In the genomic region with DNA sequence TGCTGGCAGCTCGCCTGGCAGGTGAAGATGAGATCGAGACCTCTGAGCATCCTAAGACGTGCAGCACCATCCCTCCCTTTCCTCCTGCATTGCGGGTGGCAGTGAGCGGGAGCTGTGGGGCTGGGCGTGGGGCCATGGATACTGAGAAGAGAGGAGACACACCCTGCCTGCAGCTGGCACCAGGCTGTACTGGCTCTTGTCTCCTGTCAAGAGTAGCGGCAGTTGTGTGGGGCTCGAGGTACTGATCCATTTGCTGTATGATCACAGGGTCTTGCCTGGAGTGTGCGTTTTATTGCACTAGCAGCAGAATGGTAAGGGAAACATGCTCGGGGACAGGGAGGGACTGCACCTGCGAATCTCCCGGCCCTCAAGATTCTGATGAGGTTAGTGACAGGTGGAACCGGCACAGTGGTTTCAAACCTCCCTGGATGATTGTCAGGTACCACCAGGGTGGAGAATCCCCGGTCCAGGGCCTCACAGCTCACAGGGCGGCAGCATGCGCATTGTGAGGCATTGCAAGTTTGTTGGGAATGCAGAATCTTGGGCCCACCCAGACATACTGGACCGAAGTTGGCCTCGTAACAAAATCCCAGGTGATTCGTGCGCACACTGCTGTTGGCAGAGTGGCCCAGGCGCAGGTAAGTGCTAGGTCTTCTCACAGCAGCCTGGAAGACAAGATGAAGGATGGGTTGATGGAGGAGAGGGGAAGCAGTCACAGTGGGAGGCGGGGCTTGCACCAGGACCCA, we compare ENCODE assay signal across 16 cellular contexts. TPM values are rescaled to one million over a fixed set of nuclear protein-coding genes. Genes with fewer than 3 reads are reported as not detected.
DNase-seq lines count a peak whose midpoint lies in the region; ATAC-seq and TF ChIP-seq lines count a peak whose summit lies in the region.
"Had no signal": no experiment of that assay in that cellular context is flagged by ENCODE, and none has a peak within 500 bp of the region (broad histone marks: within the 10 kb centered on the region; RNA-seq: fewer than 3 reads in every experiment).

No MANE protein-coding gene starts in this region.

- intact Hi-C loops in cardiac septum (cut with DNase I): no loop called here
- intact Hi-C loops in left cardiac atrium (cut with DNase I): no loop called here
- intact Hi-C loops in left ventricle myocardium inferior (cut with micrococcal nuclease): no loop called here
- intact Hi-C loops in psoas muscle (cut with DNase I): no loop called here
- intact Hi-C loops in upper lobe of right lung (cut with DNase I): no loop called here
- intact Hi-C loops in naive thymus-derived CD4-positive, alpha-beta T cell (cut with micrococcal nuclease): no loop called here

- WGBS in psoas muscle, 3 donors: 54 to 70% (median 61%) methylated on average over 22 of the region's 22 CpGs

- peaks cover 0 to 16% (median 0%) of the 10 kb centered on the region in 5 donors for H3K27me3 Mint-ChIP-seq in naive thymus-derived CD4-positive, alpha-beta T cell

- H3K4me3 Mint-ChIP-seq in naive thymus-derived CD4-positive, alpha-beta T cell: no peak overlapping the region

- no peak for TF ChIP-seq CTCF in left ventricle myocardium inferior (IDR thresholded peaks at IDR 0.05; ENCODE audit: borderline replicate concordance)
- TF ChIP-seq CTCF in psoas muscle (IDR thresholded peaks at IDR 0.05): no peak
- TF ChIP-seq CTCF in upper lobe of right lung (IDR thresholded peaks at IDR 0.05): no peak

- ATAC-seq in left cardiac atrium: no peak
- ATAC-seq in psoas muscle: peak in 2 of 4 donors; percentile 25 to 41
- ATAC-seq in upper lobe of right lung: no peak
- ATAC-seq in naive thymus-derived CD4-positive, alpha-beta T cell: no peak
- ATAC-seq: A549 had no signal

- H3K27ac ChIP-seq in left ventricle myocardium inferior (replicated peaks) (peak overlapping the region; percentile 26), psoas muscle (peak overlapping the region; percentile 96), upper lobe of right lung (no peak overlapping the region)
- no peak overlapping the region for H3K27ac ChIP-seq in naive thymus-derived CD4-positive, alpha-beta T cell (ENCODE audit: low read depth, low read length)
- H3K27ac ChIP-seq: A549 had no signal

- H3K4me1 ChIP-seq in left ventricle myocardium inferior (peaks cover 79% of the 10 kb centered on the region), psoas muscle (peaks cover 78% of the 10 kb centered on the region), upper lobe of right lung (peaks cover 8% of the 10 kb centered on the region)
- no peaks in the 10 kb centered on the region for H3K4me1 ChIP-seq in naive thymus-derived CD4-positive, alpha-beta T cell (ENCODE audit: control insufficient read depth in 2 of 2, insufficient read depth in 2 of 2, low read length in 2 of 2)

- H3K27me3 ChIP-seq in left ventricle myocardium inferior (ENCODE audit: low read depth): no peaks in the 10 kb centered on the region
- H3K27me3 ChIP-seq in psoas muscle (ENCODE audit: insufficient read depth in 3 of 3, low read length in 2 of 3): no peaks in the 10 kb centered on the region
- H3K27me3 ChIP-seq in upper lobe of right lung: no peaks in the 10 kb centered on the region
- H3K27me3 ChIP-seq in naive thymus-derived CD4-positive, alpha-beta T cell (ENCODE audit: control insufficient read depth in 2 of 2, insufficient read depth in 2 of 2, low read length in 2 of 2): no peaks in the 10 kb centered on the region

- no peaks in the 10 kb centered on the region for H3K36me3 Mint-ChIP-seq in naive thymus-derived CD4-positive, alpha-beta T cell

- H3K36me3 ChIP-seq in left ventricle myocardium inferior: peaks cover 48% of the 10 kb centered on the region
- peaks cover 0 to 29% of the 10 kb centered on the region in 2 donors for H3K36me3 ChIP-seq in psoas muscle (ENCODE audit: insufficient read depth in 1 of 2, low read depth in 1 of 2)
- no peaks in the 10 kb centered on the region for H3K36me3 ChIP-seq in upper lobe of right lung
- no peaks in the 10 kb centered on the region for H3K36me3 ChIP-seq in naive thymus-derived CD4-positive, alpha-beta T cell (ENCODE audit: control insufficient read depth in 2 of 3, insufficient read depth in 3 of 3, low read length in 3 of 3)

- H3K9me3 ChIP-seq in left ventricle myocardium inferior (replicated peaks) (no peaks in the 10 kb centered on the region), psoas muscle (no peaks in the 10 kb centered on the region), upper lobe of right lung (no peaks in the 10 kb centered on the region)
- H3K9me3 ChIP-seq in naive thymus-derived CD4-positive, alpha-beta T cell (ENCODE audit: control insufficient read depth in 2 of 3, low read length in 3 of 3): no peaks in the 10 kb centered on the region
- H3K9me3 ChIP-seq: A549, Caco-2 had no signal

- DNase-seq in cardiac septum (ENCODE audit: low spot score) (peak; percentile 87), left cardiac atrium (no peak), left ventricle myocardium inferior (peak; percentile 49), psoas muscle (peak in 1 of 2 donors; percentile 84), upper lobe of right lung (peak; percentile 39), hypothalamus (lab: John Stamatoyannopoulos, UW) (no peak), NCI-H510A treated with DMSO at 0.1 percent for 48 hours (lab: John Stamatoyannopoulos, UW) (no peak)
- DNase-seq in naive thymus-derived CD4-positive, alpha-beta T cell: no peak
- DNase-seq: Caco-2, KBM-7, NCI-H1105, NCI-H1694 treated with DMSO at 0.1 percent for 48 hours, NCI-H2171 treated with DMSO at 0.1 percent for 48 hours, NCI-H524 treated with DMSO at 0.1 percent for 48 hours, RPMI8226 had no signal

- no peak overlapping the region for H3K27ac Mint-ChIP-seq in naive thymus-derived CD4-positive, alpha-beta T cell

- H3K9me3 Mint-ChIP-seq in naive thymus-derived CD4-positive, alpha-beta T cell: no peaks in the 10 kb centered on the region

- POLR2A ChIA-PET in naive thymus-derived CD4-positive, alpha-beta T cell (lab: Charles Lee): no interaction called here

- no peak overlapping the region for H3K4me3 ChIP-seq in left ventricle myocardium inferior
- H3K4me3 ChIP-seq in psoas muscle: no peak overlapping the region
- no peak overlapping the region for H3K4me3 ChIP-seq in upper lobe of right lung
- no peak overlapping the region for H3K4me3 ChIP-seq in naive thymus-derived CD4-positive, alpha-beta T cell (ENCODE audit: low read length)
- H3K4me3 ChIP-seq: A549 had no signal

- CTCF ChIA-PET in naive thymus-derived CD4-positive, alpha-beta T cell (lab: Charles Lee): no interaction called here

- peaks cover 0 to 2% (median 0%) of the 10 kb centered on the region in 7 donors for H3K4me1 Mint-ChIP-seq in naive thymus-derived CD4-positive, alpha-beta T cell

RNA-seq across cellular contexts. Expression of a gene that starts 14.1 kb away (rescaled TPM):
- 395 TPM for total RNA-seq in cardiac septum
- total RNA-seq in left cardiac atrium: 100 to 1,000 TPM; 302 to 329 TPM
- total RNA-seq in left ventricle myocardium inferior: 378 TPM
- 100 to 1,000 TPM; 288 to 380 (median 349) TPM for total RNA-seq in psoas muscle
- polyA plus RNA-seq in psoas muscle: 100 to 1,000 TPM in 2 of 3 donors, 10 to 100 TPM in 1; 77.5 to 291 (median 121) TPM
- total RNA-seq in upper lobe of right lung: 19.5 TPM
- total RNA-seq in naive thymus-derived CD4-positive, alpha-beta T cell: 1 to 10 TPM in 4 of 5 experiments, under 1 TPM in 1; 0.53 to 6.0 (median 2.2) TPM
- under 1 TPM; 0.17 to 0.21 TPM for polyA plus RNA-seq in naive thymus-derived CD4-positive, alpha-beta T cell

Comparison
In these comparisons a context has a peak if more than half of its experiments do, and no peak if none do; other contexts are left out.
1. DNase-seq: peak in cardiac septum (single experiment), left ventricle myocardium inferior (single experiment) and upper lobe of right lung (single experiment); none in left cardiac atrium (single experiment), hypothalamus (0 of 51), naive thymus-derived CD4-positive, alpha-beta T cell (0 of 9) and NCI-H510A treated with DMSO at 0.1 percent for 48 hours (single experiment).
2. H3K27ac ChIP-seq: peak in left ventricle myocardium inferior (single experiment) and psoas muscle (single experiment); none in upper lobe of right lung (single experiment) and naive thymus-derived CD4-positive, alpha-beta T cell (single experiment).
3. RNA of a gene that starts 14.1 kb away (total RNA-seq): 395 TPM in cardiac septum (single experiment), 378 TPM in left ventricle myocardium inferior (single experiment), 288 to 380 TPM in psoas muscle and 302 to 329 TPM in left cardiac atrium; 19.5 TPM in upper lobe of right lung (single experiment) and 0.53 to 6.0 TPM in naive thymus-derived CD4-positive, alpha-beta T cell; every median in the first group is over 10 times any median in the second.